Comparison of ENCODE assay signal across 12 cellular contexts in the genomic region with DNA sequence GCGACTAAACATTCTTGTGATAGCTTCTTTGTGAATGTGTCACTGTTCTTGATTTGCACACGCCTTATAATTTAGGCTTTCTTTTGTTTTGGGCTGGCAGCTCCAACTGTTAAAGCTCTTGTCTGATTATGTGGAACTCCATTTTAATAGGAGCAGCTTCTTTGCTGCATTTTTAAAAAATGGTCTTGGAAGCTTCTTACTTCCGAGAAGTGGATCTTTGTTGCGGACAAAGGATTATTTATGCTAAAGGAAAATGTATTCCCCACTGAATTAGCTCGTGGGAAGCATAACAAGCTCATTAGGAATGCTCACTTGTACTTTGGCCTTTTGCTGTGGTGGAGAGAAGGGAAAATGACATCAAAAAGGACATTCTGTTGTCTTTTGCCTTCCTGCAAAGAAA. TPM values are rescaled to one million over a fixed set of nuclear protein-coding genes. Genes with fewer than 3 reads are reported as not detected.
A peak's percentile ranks its signal among the peaks of the same experiment; 100 is the strongest.
DNase-seq lines count a peak whose midpoint lies in the region; ATAC-seq and TF ChIP-seq lines count a peak whose summit lies in the region.
"Had no signal": no experiment of that assay in that cellular context is flagged by ENCODE, and none has a peak within 500 bp of the region (broad histone marks: within the 10 kb centered on the region; RNA-seq: fewer than 3 reads in every experiment).

No MANE protein-coding gene starts in this region.

- no peaks in the 10 kb centered on the region for H3K9me3 ChIP-seq in SK-N-MC (ENCODE audit: low read depth, low read length)

- no peaks in the 10 kb centered on the region for H3K27me3 Mint-ChIP-seq in osteocyte (ENCODE audit: unreplicated experiment)

- TF ChIP-seq CTCF in fibroblast of the aortic adventitia (IDR thresholded peaks at IDR 0.05; ENCODE audit: insufficient read depth, low read length), result no peak
- no peak for TF ChIP-seq CTCF in osteocyte (IDR thresholded peaks at IDR 0.05)

- peak overlapping the region; percentile 75 for H3K4me3 ChIP-seq in SK-N-MC
- peak overlapping the region; percentile 52 for H3K4me3 ChIP-seq in fibroblast of the aortic adventitia (ENCODE audit: low read depth, low read length)
- H3K4me3 ChIP-seq: K562 had no signal

- DNase-seq in EL (peak; percentile 32), SK-N-MC (ENCODE audit: low read depth, low spot score) (peak; percentile 30), fibroblast of the aortic adventitia (ENCODE audit: low read depth) (peak; percentile 48), osteocyte (ENCODE audit: extremely low spot score, unreplicated experiment) (no peak), NCI-H774 (lab: John Stamatoyannopoulos, UW) (no peak), anterior cingulate cortex (lab: John Stamatoyannopoulos, UW) (no peak)
- DNase-seq in stimulated activated CD8-positive, alpha-beta memory T cell treated with anti-CD3 and anti-CD28 coated beads, Interleukin-4, amount 100 ng/mL, for 48 hours, result no peak
- DNase-seq: H7; nephron progenitor cell; stimulated activated naive CD8-positive, alpha-beta T cell treated with anti-CD3 and anti-CD28 coated beads, Interleukin-15, Interleukin-2, amounts not matched to agents 100 U/mL and 50 U/mL, for 24 hours had no signal

- peak overlapping the region; percentile 86 for H3K27ac ChIP-seq in SK-N-MC

- H3K36me3 Mint-ChIP-seq in osteocyte (ENCODE audit: unreplicated experiment), result peaks cover 4% of the 10 kb centered on the region

- peak overlapping the region; percentile 65 for H3K4me3 Mint-ChIP-seq in osteocyte (ENCODE audit: unreplicated experiment)
- H3K4me3 Mint-ChIP-seq: nephron progenitor cell had no signal

- H3K9ac ChIP-seq in SK-N-MC (ENCODE audit: insufficient read length), result peak overlapping the region; percentile 66

- H3K4me1 Mint-ChIP-seq in osteocyte (ENCODE audit: unreplicated experiment), result peaks cover 36% of the 10 kb centered on the region
- H3K4me1 Mint-ChIP-seq: nephron progenitor cell had no signal

- no peak for ATAC-seq in HG03135 (IDR thresholded peaks at IDR 0.05; ENCODE audit: unreplicated experiment)
- ATAC-seq: K562; stimulated activated naive CD8-positive, alpha-beta T cell treated with anti-CD3 and anti-CD28 coated beads, Interleukin-15, Interleukin-2, amounts not matched to agents 100 U/mL and 50 U/mL, for 24 hours had no signal

- peaks cover 10% of the 10 kb centered on the region for H3K9me3 Mint-ChIP-seq in osteocyte (ENCODE audit: unreplicated experiment)

- no peaks in the 10 kb centered on the region for H3K36me3 ChIP-seq in SK-N-MC (ENCODE audit: insufficient read depth, low read length)

- peak overlapping the region; percentile 92 for H3K27ac Mint-ChIP-seq in osteocyte (ENCODE audit: unreplicated experiment)
- H3K27ac Mint-ChIP-seq: nephron progenitor cell had no signal

RNA-seq across cellular contexts. Expression of gene GAS2L3, which starts 20.0 kb away (rescaled TPM):
- total RNA-seq in fibroblast of the aortic adventitia (ENCODE audit: low replicate concordance), result 4.2 and 38.0 TPM in 2 replicates
- total RNA-seq in osteocyte, result 10.9 and 11.3 TPM in 2 replicates

Comparison
In these comparisons a context has a peak if more than half of its experiments do, and no peak if none do; other contexts are left out.
1. DNase-seq: peak in EL (single experiment), SK-N-MC (single experiment) and fibroblast of the aortic adventitia (single experiment); none in osteocyte (single experiment), stimulated activated CD8-positive, alpha-beta memory T cell treated with anti-CD3 and anti-CD28 coated beads, Interleukin-4, amount 100 ng/mL, for 48 hours (single experiment), NCI-H774 (single experiment) and anterior cingulate cortex (0 of 58).